Comparison of ENCODE assay signal across 18 cellular contexts in genomic region chr1:113255038-113255727, GRCh38.
DNase-seq lines count a peak whose midpoint lies in the region; ATAC-seq and TF ChIP-seq lines count a peak whose summit lies in the region.
"Had no signal": no experiment of that assay in that cellular context is flagged by ENCODE, and none has a peak within 500 bp of the region (broad histone marks: within the 10 kb centered on the region; RNA-seq: fewer than 3 reads in every experiment).

No MANE protein-coding gene starts in this region.

- H3K27me3 ChIP-seq in body of pancreas (no peaks in the 10 kb centered on the region), upper lobe of right lung (no peaks in the 10 kb centered on the region)
- H3K27me3 ChIP-seq: adrenal gland had no signal

- intact Hi-C loops in body of pancreas (cut with DNase I) = no loop called here
- intact Hi-C loops in mucosa of descending colon (cut with DNase I, micrococcal nuclease) = no loop called here
- intact Hi-C loops in upper lobe of right lung (cut with DNase I) = no loop called here
- intact Hi-C loops in lower leg skin (cut with DNase I; ENCODE audit: low total_unique reads) = no loop called here

- ATAC-seq in body of pancreas (peak; percentile 81), mucosa of descending colon (peak; percentile 50), upper lobe of right lung (no peak), GM19328 (IDR thresholded peaks at IDR 0.05; ENCODE audit: unreplicated experiment) (no peak)
- ATAC-seq: heart left ventricle; natural killer cell treated with Interleukin-12 subunit alpha and Interleukin-12 subunit beta and Interleukin-15 and Interleukin-18, amount 100 ng/mL, for 72 hours; sciatic nerve; stimulated activated effector memory CD8-positive, alpha-beta T cell treated with anti-CD3 and anti-CD28 coated beads, Interleukin-12 subunit alpha, Interleukin-12 subunit beta, amount 100 ng/mL, for 72 hours had no signal

- H3K36me3 ChIP-seq in body of pancreas (replicated peaks in 1 of 2; ENCODE audit: insufficient read depth in 1 of 2, low read depth in 2 of 2) (no peaks in the 10 kb centered on the region), mucosa of descending colon (ENCODE audit: low read depth) (no peaks in the 10 kb centered on the region), upper lobe of right lung (no peaks in the 10 kb centered on the region)
- H3K36me3 ChIP-seq: adrenal gland, heart left ventricle had no signal

- H3K9me3 ChIP-seq in body of pancreas = no peaks in the 10 kb centered on the region
- H3K9me3 ChIP-seq in mucosa of descending colon = no peaks in the 10 kb centered on the region
- no peaks in the 10 kb centered on the region for H3K9me3 ChIP-seq in upper lobe of right lung
- H3K9me3 ChIP-seq: adrenal gland, heart left ventricle had no signal

- TF ChIP-seq POLR2A in body of pancreas (IDR thresholded peaks at IDR 0.05) (no peak), lower leg skin (IDR thresholded peaks at IDR 0.05) (no peak)

- DNase-seq in NCI-H345 (lab: John Stamatoyannopoulos, UW) (peak; percentile 37), NCI-H345 treated with DMSO at 0.1 percent for 48 hours (lab: John Stamatoyannopoulos, UW; ENCODE audit: unreplicated experiment) (no peak), body of pancreas (peak; percentile 56 to 70 (median 64)), mucosa of descending colon (no peak), upper lobe of right lung (no peak), lower leg skin (ENCODE audit: low spot score in 2 of 2) (no peak)
- no peak for DNase-seq in stimulated activated CD4-positive, alpha-beta T cell treated with anti-CD3 and anti-CD28 coated beads, Interleukin-12 subunit alpha, Interleukin-12 subunit beta, amount 100 ng/mL, for 4 hours
- DNase-seq: activated CD4-positive, alpha-beta memory T cell treated with anti-CD3 and anti-CD28 coated beads for 36 hours; adrenal gland; CD4-positive, alpha-beta memory T cell; GDM1; heart left ventricle; NCI-H187 had no signal

- H3K4me3 ChIP-seq in body of pancreas = no peak overlapping the region
- no peak overlapping the region for H3K4me3 ChIP-seq in mucosa of descending colon
- no peak overlapping the region for H3K4me3 ChIP-seq in upper lobe of right lung
- H3K4me3 ChIP-seq in lower leg skin (ENCODE audit: low read depth, poor library complexity, severe bottlenecking) = no peak overlapping the region
- H3K4me3 ChIP-seq: adrenal gland, heart left ventricle had no signal

- H3K4me1 ChIP-seq in body of pancreas = peaks cover 56% of the 10 kb centered on the region
- peaks cover 28% of the 10 kb centered on the region for H3K4me1 ChIP-seq in mucosa of descending colon (ENCODE audit: low read depth)
- peaks cover 8% of the 10 kb centered on the region for H3K4me1 ChIP-seq in upper lobe of right lung
- H3K4me1 ChIP-seq: adrenal gland had no signal

- no peak for TF ChIP-seq CTCF in body of pancreas (IDR thresholded peaks at IDR 0.05)
- TF ChIP-seq CTCF in mucosa of descending colon (IDR thresholded peaks at IDR 0.05) = no peak
- TF ChIP-seq CTCF in upper lobe of right lung (IDR thresholded peaks at IDR 0.05) = no peak
- no peak for TF ChIP-seq CTCF in lower leg skin (IDR thresholded peaks at IDR 0.05)

- peak overlapping the region; percentile 83 to 86 (median 84) for H3K27ac ChIP-seq in body of pancreas
- peak overlapping the region; percentile 78 for H3K27ac ChIP-seq in upper lobe of right lung
- H3K27ac ChIP-seq: adrenal gland, heart left ventricle, KMS-11 had no signal

- 11 to 18% methylated on average over 7 of the region's 7 CpGs for WGBS in body of pancreas, 2 donors
- 43 to 48% methylated on average over 7 of the region's 7 CpGs for WGBS in lower leg skin, 2 donors

Comparison
In these comparisons a context has a peak if more than half of its experiments do, and no peak if none do; other contexts are left out.
1. DNase-seq: peak in NCI-H345 (single experiment) and body of pancreas (4 of 4); none in NCI-H345 treated with DMSO at 0.1 percent for 48 hours (single experiment), mucosa of descending colon (0 of 3), upper lobe of right lung (single experiment), stimulated activated CD4-positive, alpha-beta T cell treated with anti-CD3 and anti-CD28 coated beads, Interleukin-12 subunit alpha, Interleukin-12 subunit beta, amount 100 ng/mL, for 4 hours (single experiment) and lower leg skin (0 of 2).
2. ATAC-seq: peak in body of pancreas (single experiment) and mucosa of descending colon (single experiment); none in upper lobe of right lung (single experiment) and GM19328 (single experiment).